In the genomic region with DNA sequence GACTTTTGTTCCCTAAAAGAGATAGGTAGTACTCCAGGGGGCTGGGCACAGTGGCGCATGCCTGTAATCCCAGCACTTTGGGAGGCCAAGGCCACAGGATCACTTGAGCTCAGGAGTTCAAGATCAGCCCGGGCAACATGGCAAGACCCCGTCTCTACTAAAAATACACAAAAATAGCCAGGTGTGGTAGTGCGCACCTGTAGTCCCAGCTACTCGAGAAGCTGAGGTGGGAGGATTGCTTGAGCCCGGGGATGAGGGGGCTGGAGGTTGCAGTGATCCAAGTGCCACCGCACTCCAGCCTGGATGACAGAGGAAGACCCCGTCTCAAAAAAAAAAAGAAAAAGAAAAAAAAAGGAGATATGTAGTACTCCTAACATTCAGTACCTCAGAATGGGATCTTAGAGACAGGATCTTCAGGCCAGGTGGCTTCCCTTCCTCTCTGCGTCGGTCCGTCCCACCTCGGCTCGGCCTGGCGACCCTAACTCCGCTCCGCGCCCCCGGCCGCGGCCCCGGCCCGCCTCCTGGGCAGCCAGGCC, we compare ENCODE assay signal across 8 cellular contexts.
DNase-seq lines count a peak whose midpoint lies in the region; ATAC-seq, FAIRE-seq and TF ChIP-seq lines count a peak whose summit lies in the region.

No MANE protein-coding gene starts in this region.

- peak; percentile 23 for ATAC-seq in GM19452 (IDR thresholded peaks at IDR 0.05; ENCODE audit: unreplicated experiment)
- ATAC-seq in natural killer cell treated with Interleukin-12 subunit alpha and Interleukin-12 subunit beta and Interleukin-15 and Interleukin-18, amount 100 ng/mL, for 72 hours = no peak

- CTCF ChIA-PET in AG04449 (lab: Yijun Ruan, JAX) = no interaction called here

- POLR2A ChIA-PET in AG04449 (lab: Yijun Ruan, JAX) = no interaction called here

- TF ChIP-seq CTCF in AG04449 (IDR thresholded peaks at IDR 0.05; ENCODE audit: insufficient read depth, low read length, missing control alignments) = no peak
- no peak for TF ChIP-seq CTCF in colonic mucosa (IDR thresholded peaks at IDR 0.05)
- no peak for TF ChIP-seq CTCF in GM10266 (IDR thresholded peaks at IDR 0.05; ENCODE audit: control insufficient read depth, insufficient read depth, low read depth, missing control alignments)

- intact Hi-C loops in colonic mucosa (cut with DNase I) = no loop called here

- H3K27me3 ChIP-seq in colonic mucosa = no peaks in the 10 kb centered on the region

- H3K27ac ChIP-seq in colonic mucosa = peak overlapping the region; percentile 45

- H3K36me3 Mint-ChIP-seq in natural killer cell treated with Interleukin-12 subunit alpha and Interleukin-12 subunit beta and Interleukin-15 and Interleukin-18, amount 100 ng/mL, for 72 hours = no peaks in the 10 kb centered on the region

- no peaks in the 10 kb centered on the region for H3K9me3 ChIP-seq in colonic mucosa

- no peaks in the 10 kb centered on the region for H3K36me3 ChIP-seq in colonic mucosa

- peak overlapping the region; percentile 89 to 90 for H3K27ac Mint-ChIP-seq in natural killer cell treated with Interleukin-12 subunit alpha and Interleukin-12 subunit beta and Interleukin-15 and Interleukin-18, amount 100 ng/mL, for 72 hours

- no peaks in the 10 kb centered on the region for H3K9me3 Mint-ChIP-seq in natural killer cell treated with Interleukin-12 subunit alpha and Interleukin-12 subunit beta and Interleukin-15 and Interleukin-18, amount 100 ng/mL, for 72 hours

- H3K9ac ChIP-seq in colonic mucosa (ENCODE audit: low read depth in 2 of 2, low read length in 2 of 2) = peak overlapping the region; percentile 46 to 96

- H3K4me1 Mint-ChIP-seq in natural killer cell treated with Interleukin-12 subunit alpha and Interleukin-12 subunit beta and Interleukin-15 and Interleukin-18, amount 100 ng/mL, for 72 hours (ENCODE audit: low read depth in 2 of 2) = peaks cover 8 to 12% of the 10 kb centered on the region in 2 donors

- H3K4me1 ChIP-seq in colonic mucosa = no peaks in the 10 kb centered on the region

- FAIRE-seq in GM12892 (lab: Jason Lieb, UNC) = no peak

- no peak for TF ChIP-seq POLR2A in GM12892 (IDR thresholded peaks at IDR 0.05; ENCODE audit: low read depth, low read length)

- H3K4me3 Mint-ChIP-seq in natural killer cell treated with Interleukin-12 subunit alpha and Interleukin-12 subunit beta and Interleukin-15 and Interleukin-18, amount 100 ng/mL, for 72 hours = peak overlapping the region; percentile 80

- no peaks in the 10 kb centered on the region for H3K27me3 Mint-ChIP-seq in natural killer cell treated with Interleukin-12 subunit alpha and Interleukin-12 subunit beta and Interleukin-15 and Interleukin-18, amount 100 ng/mL, for 72 hours

- DNase-seq in AG04449 (ENCODE audit: low read depth, low spot score) (no peak), NAMALWA (ENCODE audit: low spot score) (peak; percentile 38), colonic mucosa (no peak), GM10266 (ENCODE audit: extremely low spot score) (no peak), retina (no peak), GM12892 (ENCODE audit: insufficient read length) (no peak)
- no peak for DNase-seq in natural killer cell treated with Interleukin-12 subunit alpha and Interleukin-12 subunit beta and Interleukin-15 and Interleukin-18, amount 100 ng/mL, for 72 hours (ENCODE audit: low spot score)

- H3K4me3 ChIP-seq in AG04449 (ENCODE audit: low read depth, low read length) (peak overlapping the region; percentile 79), colonic mucosa (peak overlapping the region; percentile 87)
